Comparison of ENCODE assay signal across 38 cellular contexts in the genomic region with DNA sequence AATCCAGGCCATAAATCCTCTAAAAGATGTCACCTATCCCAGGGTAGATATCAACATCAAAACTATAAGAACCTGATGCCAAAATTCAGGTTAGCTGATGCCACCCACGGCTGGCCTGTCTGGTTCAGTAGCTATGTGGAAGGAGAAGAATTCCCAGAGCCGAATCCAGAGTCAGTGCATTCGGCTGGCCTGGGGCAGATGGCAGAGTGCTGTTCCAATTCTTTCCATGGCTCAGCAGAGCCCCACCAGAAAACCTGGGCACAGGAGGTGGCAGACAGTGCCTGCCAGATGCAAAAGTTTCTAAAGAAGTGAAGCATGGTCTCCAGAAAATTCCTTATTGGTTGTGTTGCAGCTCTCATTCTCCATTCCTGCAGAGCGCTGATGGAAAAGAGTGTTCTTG. TPM values are rescaled to one million over a fixed set of nuclear protein-coding genes. Genes with fewer than 3 reads are reported as not detected.
"Had no signal": no experiment of that assay in that cellular context is flagged by ENCODE, and none has a peak within 500 bp of the region (broad histone marks: within the 10 kb centered on the region; RNA-seq: fewer than 3 reads in every experiment).

No MANE protein-coding gene starts in this region.

- DNase-seq: Karpas-422, Kasumi-1, MG63, MM.1S, MV-4-11, NCI-H1048, NCI-H1092, NCI-H1092 treated with DMSO at 0.1 percent for 48 hours, NCI-H1105, NCI-H1105 treated with DMSO at 0.1 percent for 48 hours, NCI-H1417, NCI-H1436, NCI-H1436 treated with DMSO at 0.1 percent for 48 hours, NCI-H146, NCI-H1694, NCI-H1694 treated with DMSO at 0.1 percent for 48 hours, NCI-H187, NCI-H187 treated with DMSO at 0.1 percent for 48 hours, NCI-H1930, NCI-H2029, NCI-H2029 treated with DMSO at 0.1 percent for 48 hours, NCI-H2081, NCI-H2081 treated with DMSO at 0.1 percent for 48 hours, NCI-H2107, NCI-H2171, NCI-H2171 treated with DMSO at 0.1 percent for 48 hours, NCI-H2227 treated with DMSO at 0.1 percent for 48 hours, NCI-H226, NCI-H345, NCI-H446, NCI-H446 treated with DMSO at 0.1 percent for 48 hours, NCI-H510A, NCI-H510A treated with DMSO at 0.1 percent for 48 hours, NCI-H524 had no signal

- H3K9me3 ChIP-seq: MG63 had no signal

- H3K27me3 ChIP-seq: MG63 had no signal

- H3K4me3 ChIP-seq: MG63 had no signal

- H3K36me3 ChIP-seq: MG63 had no signal

RNA-seq across cellular contexts. Expression of a gene that starts 19.9 kb away (rescaled TPM):
- total RNA-seq: LHCN-M2, M059J, MCF 10A, NCI-H460 had no signal

RNA-seq across cellular contexts. Expression of a gene that starts 40.7 kb away (rescaled TPM):
- total RNA-seq: LHCN-M2, M059J, MCF 10A, NCI-H460 had no signal
